In genomic region chr3:12840591-12841084, GRCh38 we compare ENCODE assay signal across 1 cellular context.
TF ChIP-seq lines count a peak whose summit lies in the region.

No MANE protein-coding gene starts in this region.

TF ChIP-seq in K562, 482 proteins besides CTCF, POLR2A, EP300 and RAD21 (continued from another document and continues in another):
- TF ChIP-seq HCFC1 (IDR thresholded peaks at IDR 0.05; ENCODE audit: low read depth, low read length): no peak
- TF ChIP-seq DNMT1 (IDR thresholded peaks at IDR 0.05): no peak
- 0 out of 2 replicates have a peak, but pooled peaks have one; percentile 39 for TF ChIP-seq THRAP3 (IDR thresholded peaks at IDR 0.05; ENCODE audit: borderline replicate concordance)
- TF ChIP-seq, protein P1, sequence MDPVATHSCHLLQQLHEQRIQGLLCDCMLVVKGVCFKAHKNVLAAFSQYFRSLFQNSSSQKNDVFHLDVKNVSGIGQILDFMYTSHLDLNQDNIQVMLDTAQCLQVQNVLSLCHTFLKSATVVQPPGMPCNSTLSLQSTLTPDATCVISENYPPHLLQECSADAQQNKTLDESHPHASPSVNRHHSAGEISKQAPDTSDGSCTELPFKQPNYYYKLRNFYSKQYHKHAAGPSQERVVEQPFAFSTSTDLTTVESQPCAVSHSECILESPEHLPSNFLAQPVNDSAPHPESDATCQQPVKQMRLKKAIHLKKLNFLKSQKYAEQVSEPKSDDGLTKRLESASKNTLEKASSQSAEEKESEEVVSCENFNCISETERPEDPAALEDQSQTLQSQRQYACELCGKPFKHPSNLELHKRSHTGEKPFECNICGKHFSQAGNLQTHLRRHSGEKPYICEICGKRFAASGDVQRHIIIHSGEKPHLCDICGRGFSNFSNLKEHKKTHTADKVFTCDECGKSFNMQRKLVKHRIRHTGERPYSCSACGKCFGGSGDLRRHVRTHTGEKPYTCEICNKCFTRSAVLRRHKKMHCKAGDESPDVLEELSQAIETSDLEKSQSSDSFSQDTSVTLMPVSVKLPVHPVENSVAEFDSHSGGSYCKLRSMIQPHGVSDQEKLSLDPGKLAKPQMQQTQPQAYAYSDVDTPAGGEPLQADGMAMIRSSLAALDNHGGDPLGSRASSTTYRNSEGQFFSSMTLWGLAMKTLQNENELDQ (CRISPR knock-in tag; IDR thresholded peaks at IDR 0.05; ENCODE audit: borderline replicate concordance): peak; percentile 70; the same call in 1 of the 2 replicates
- TF ChIP-seq RBM39 (optimal IDR thresholded peaks at IDR 0.05; ENCODE audit: low read depth, low read length): peak; percentile 6
- TF ChIP-seq POLR2H (tag; IDR thresholded peaks at IDR 0.05; ENCODE audit: low read depth): no peak
- no peak for TF ChIP-seq ZNF699 (CRISPR knock-in tag; IDR thresholded peaks at IDR 0.05; ENCODE audit: insufficient replicate concordance)
- TF ChIP-seq NCOR1 (IDR thresholded peaks at IDR 0.05): no peak
- TF ChIP-seq, protein P2, sequence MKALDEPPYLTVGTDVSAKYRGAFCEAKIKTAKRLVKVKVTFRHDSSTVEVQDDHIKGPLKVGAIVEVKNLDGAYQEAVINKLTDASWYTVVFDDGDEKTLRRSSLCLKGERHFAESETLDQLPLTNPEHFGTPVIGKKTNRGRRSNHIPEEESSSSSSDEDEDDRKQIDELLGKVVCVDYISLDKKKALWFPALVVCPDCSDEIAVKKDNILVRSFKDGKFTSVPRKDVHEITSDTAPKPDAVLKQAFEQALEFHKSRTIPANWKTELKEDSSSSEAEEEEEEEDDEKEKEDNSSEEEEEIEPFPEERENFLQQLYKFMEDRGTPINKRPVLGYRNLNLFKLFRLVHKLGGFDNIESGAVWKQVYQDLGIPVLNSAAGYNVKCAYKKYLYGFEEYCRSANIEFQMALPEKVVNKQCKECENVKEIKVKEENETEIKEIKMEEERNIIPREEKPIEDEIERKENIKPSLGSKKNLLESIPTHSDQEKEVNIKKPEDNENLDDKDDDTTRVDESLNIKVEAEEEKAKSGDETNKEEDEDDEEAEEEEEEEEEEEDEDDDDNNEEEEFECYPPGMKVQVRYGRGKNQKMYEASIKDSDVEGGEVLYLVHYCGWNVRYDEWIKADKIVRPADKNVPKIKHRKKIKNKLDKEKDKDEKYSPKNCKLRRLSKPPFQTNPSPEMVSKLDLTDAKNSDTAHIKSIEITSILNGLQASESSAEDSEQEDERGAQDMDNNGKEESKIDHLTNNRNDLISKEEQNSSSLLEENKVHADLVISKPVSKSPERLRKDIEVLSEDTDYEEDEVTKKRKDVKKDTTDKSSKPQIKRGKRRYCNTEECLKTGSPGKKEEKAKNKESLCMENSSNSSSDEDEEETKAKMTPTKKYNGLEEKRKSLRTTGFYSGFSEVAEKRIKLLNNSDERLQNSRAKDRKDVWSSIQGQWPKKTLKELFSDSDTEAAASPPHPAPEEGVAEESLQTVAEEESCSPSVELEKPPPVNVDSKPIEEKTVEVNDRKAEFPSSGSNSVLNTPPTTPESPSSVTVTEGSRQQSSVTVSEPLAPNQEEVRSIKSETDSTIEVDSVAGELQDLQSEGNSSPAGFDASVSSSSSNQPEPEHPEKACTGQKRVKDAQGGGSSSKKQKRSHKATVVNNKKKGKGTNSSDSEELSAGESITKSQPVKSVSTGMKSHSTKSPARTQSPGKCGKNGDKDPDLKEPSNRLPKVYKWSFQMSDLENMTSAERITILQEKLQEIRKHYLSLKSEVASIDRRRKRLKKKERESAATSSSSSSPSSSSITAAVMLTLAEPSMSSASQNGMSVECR (CRISPR knock-in tag; IDR thresholded peaks at IDR 0.05): peak; percentile 33; the same call in 1 of the 2 replicates
- TF ChIP-seq SREBF2 (CRISPR knock-in tag; IDR thresholded peaks at IDR 0.05): no peak
- no peak for TF ChIP-seq VEZF1 (CRISPR knock-in tag; IDR thresholded peaks at IDR 0.05)
- no peak for TF ChIP-seq ETV6 (IDR thresholded peaks at IDR 0.05; ENCODE audit: borderline replicate concordance in 1 of 2, low read depth in 2 of 2, low read length in 1 of 2)
- peak; percentile 25; the same call in 1 of the 2 replicates for TF ChIP-seq ETV6 (CRISPR knock-in tag; IDR thresholded peaks at IDR 0.05; ENCODE audit: borderline replicate concordance)
- no peak for TF ChIP-seq POLR2AphosphoS5 (IDR thresholded peaks at IDR 0.05; ENCODE audit: control insufficient read depth, insufficient read depth, low read depth, low read length)
- TF ChIP-seq YBX1 (IDR thresholded peaks at IDR 0.05): no peak
- no peak for TF ChIP-seq MIER1 (IDR thresholded peaks at IDR 0.05; ENCODE audit: low read depth)
- TF ChIP-seq, protein P3, sequence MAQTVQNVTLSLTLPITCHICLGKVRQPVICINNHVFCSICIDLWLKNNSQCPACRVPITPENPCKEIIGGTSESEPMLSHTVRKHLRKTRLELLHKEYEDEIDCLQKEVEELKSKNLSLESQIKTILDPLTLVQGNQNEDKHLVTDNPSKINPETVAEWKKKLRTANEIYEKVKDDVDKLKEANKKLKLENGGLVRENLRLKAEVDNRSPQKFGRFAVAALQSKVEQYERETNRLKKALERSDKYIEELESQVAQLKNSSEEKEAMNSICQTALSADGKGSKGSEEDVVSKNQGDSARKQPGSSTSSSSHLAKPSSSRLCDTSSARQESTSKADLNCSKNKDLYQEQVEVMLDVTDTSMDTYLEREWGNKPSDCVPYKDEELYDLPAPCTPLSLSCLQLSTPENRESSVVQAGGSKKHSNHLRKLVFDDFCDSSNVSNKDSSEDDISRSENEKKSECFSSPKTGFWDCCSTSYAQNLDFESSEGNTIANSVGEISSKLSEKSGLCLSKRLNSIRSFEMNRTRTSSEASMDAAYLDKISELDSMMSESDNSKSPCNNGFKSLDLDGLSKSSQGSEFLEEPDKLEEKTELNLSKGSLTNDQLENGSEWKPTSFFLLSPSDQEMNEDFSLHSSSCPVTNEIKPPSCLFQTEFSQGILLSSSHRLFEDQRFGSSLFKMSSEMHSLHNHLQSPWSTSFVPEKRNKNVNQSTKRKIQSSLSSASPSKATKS (CRISPR knock-in tag; IDR thresholded peaks at IDR 0.05): no peak
- TF ChIP-seq, protein P4, sequence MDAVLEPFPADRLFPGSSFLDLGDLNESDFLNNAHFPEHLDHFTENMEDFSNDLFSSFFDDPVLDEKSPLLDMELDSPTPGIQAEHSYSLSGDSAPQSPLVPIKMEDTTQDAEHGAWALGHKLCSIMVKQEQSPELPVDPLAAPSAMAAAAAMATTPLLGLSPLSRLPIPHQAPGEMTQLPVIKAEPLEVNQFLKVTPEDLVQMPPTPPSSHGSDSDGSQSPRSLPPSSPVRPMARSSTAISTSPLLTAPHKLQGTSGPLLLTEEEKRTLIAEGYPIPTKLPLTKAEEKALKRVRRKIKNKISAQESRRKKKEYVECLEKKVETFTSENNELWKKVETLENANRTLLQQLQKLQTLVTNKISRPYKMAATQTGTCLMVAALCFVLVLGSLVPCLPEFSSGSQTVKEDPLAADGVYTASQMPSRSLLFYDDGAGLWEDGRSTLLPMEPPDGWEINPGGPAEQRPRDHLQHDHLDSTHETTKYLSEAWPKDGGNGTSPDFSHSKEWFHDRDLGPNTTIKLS (IDR thresholded peaks at IDR 0.05; ENCODE audit: borderline replicate concordance, low read depth): no peak
- TF ChIP-seq SNRNP70 (optimal IDR thresholded peaks at IDR 0.05; ENCODE audit: low read depth, low read length): peak; percentile 17
- TF ChIP-seq, protein P5, sequence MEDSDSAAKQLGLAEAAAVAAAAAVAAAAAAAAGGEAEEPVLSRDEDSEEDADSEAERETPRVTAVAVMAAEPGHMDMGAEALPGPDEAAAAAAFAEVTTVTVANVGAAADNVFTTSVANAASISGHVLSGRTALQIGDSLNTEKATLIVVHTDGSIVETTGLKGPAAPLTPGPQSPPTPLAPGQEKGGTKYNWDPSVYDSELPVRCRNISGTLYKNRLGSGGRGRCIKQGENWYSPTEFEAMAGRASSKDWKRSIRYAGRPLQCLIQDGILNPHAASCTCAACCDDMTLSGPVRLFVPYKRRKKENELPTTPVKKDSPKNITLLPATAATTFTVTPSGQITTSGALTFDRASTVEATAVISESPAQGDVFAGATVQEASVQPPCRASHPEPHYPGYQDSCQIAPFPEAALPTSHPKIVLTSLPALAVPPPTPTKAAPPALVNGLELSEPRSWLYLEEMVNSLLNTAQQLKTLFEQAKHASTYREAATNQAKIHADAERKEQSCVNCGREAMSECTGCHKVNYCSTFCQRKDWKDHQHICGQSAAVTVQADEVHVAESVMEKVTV (CRISPR knock-in tag; IDR thresholded peaks at IDR 0.05): no peak
- peak; percentile 37; the same call in 1 of the 2 replicates for TF ChIP-seq HNRNPUL1 (IDR thresholded peaks at IDR 0.05; ENCODE audit: low read length)
- TF ChIP-seq HIVEP1 (CRISPR knock-in tag; IDR thresholded peaks at IDR 0.05): no peak
- no peak for TF ChIP-seq TRIM28 (IDR thresholded peaks at IDR 0.05)
- TF ChIP-seq USF1 (CRISPR knock-in tag; IDR thresholded peaks at IDR 0.05): 0 out of 2 replicates have a peak, but pooled peaks have one; percentile 31
- no peak for TF ChIP-seq FIP1L1 (IDR thresholded peaks at IDR 0.05; ENCODE audit: low read depth, low read length, poor library complexity, severe bottlenecking)
- 0 out of 4 replicates have a peak, but pooled peaks of 1 of the 2 experiments have one; percentile 13 for TF ChIP-seq FOXA3 (CRISPR knock-in tag; conservative IDR thresholded peaks at IDR 0.05 in 1 of 2, IDR thresholded peaks at IDR 0.05 in 1 of 2)
- TF ChIP-seq ZNF668 (CRISPR knock-in tag; IDR thresholded peaks at IDR 0.05): no peak
- no peak for TF ChIP-seq ZNF431 (CRISPR knock-in tag; IDR thresholded peaks at IDR 0.05)
- TF ChIP-seq FOS (IDR thresholded peaks at IDR 0.05; ENCODE audit: extremely low read depth, insufficient read length): no peak
- 0 out of 2 replicates have a peak, but pooled peaks have one; percentile 9 for TF ChIP-seq MED1 (CRISPR knock-in tag; IDR thresholded peaks at IDR 0.05; ENCODE audit: borderline replicate concordance)
- TF ChIP-seq E2F1 (CRISPR knock-in tag; IDR thresholded peaks at IDR 0.05): peak; percentile 11; the same call in 1 of the 2 replicates
- TF ChIP-seq ATF2 (CRISPR knock-in tag; IDR thresholded peaks at IDR 0.05): no peak
- TF ChIP-seq FOXM1 (IDR thresholded peaks at IDR 0.05; ENCODE audit: low read depth): no peak
- 0 out of 2 replicates have a peak, but pooled peaks have one; percentile 61 for TF ChIP-seq FOXM1 (CRISPR knock-in tag; IDR thresholded peaks at IDR 0.05; ENCODE audit: low read depth)
- TF ChIP-seq CBX2 (IDR thresholded peaks at IDR 0.05; ENCODE audit: insufficient read depth, low read length, poor library complexity, severe bottlenecking): no peak
- no peak for TF ChIP-seq BRF2 (IDR thresholded peaks at IDR 0.05; ENCODE audit: borderline replicate concordance, insufficient read depth, insufficient read length)
- TF ChIP-seq, protein P6, sequence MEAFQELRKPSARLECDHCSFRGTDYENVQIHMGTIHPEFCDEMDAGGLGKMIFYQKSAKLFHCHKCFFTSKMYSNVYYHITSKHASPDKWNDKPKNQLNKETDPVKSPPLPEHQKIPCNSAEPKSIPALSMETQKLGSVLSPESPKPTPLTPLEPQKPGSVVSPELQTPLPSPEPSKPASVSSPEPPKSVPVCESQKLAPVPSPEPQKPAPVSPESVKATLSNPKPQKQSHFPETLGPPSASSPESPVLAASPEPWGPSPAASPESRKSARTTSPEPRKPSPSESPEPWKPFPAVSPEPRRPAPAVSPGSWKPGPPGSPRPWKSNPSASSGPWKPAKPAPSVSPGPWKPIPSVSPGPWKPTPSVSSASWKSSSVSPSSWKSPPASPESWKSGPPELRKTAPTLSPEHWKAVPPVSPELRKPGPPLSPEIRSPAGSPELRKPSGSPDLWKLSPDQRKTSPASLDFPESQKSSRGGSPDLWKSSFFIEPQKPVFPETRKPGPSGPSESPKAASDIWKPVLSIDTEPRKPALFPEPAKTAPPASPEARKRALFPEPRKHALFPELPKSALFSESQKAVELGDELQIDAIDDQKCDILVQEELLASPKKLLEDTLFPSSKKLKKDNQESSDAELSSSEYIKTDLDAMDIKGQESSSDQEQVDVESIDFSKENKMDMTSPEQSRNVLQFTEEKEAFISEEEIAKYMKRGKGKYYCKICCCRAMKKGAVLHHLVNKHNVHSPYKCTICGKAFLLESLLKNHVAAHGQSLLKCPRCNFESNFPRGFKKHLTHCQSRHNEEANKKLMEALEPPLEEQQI (IDR thresholded peaks at IDR 0.05): no peak
